8 cellular contexts compared by ENCODE assay signal in the genomic region with DNA sequence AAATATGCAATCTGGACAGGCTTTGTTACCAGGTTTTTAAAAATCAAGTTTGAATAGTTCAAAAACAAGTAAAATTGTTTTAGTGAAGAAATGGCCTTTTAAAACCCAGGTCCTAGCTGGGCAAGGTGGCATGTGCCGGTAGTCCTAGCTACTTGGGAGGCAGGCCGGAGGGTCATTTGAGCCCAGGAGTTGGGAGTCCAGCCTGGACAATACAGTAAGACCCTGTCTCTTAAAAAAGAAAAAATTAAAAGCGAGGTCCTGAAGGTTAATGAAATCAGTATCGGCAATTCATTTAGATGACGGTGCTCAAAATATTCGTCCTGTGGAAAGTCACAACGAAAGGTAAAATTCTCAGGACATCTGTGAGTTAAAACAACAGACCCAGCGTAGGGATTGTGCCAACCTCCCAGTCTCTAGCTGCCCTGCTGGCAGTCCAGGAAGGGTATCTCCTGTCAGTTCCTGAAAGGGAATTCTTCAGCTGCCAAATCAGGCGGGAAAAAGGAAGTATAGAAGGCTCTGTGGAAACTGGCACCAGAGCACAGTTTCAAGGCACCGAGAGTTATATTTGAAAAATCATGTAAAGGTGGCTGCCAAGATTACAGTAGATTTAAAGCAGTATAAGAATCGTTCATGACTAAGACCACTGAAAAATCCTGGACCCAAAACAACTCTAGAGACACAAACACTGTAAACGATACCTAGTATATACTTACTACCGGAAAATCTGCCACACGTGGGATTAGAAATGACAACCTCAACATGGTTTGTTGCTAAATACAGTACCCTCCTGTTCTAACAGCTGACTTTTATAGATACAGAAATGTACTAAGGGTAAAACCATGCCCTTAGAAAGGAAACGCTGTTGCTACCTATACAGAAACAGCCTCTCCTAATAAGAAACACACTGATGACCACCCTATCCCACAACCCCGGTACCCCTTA. TPM values are rescaled to one million over a fixed set of nuclear protein-coding genes. Genes with fewer than 3 reads are reported as not detected.
DNase-seq lines count a peak whose midpoint lies in the region; ATAC-seq and TF ChIP-seq lines count a peak whose summit lies in the region.

No MANE protein-coding gene starts in this region.

- WGBS in hepatocyte (ENCODE audit: low lambda C conversion rate, missing lambda C conversion rate): 68% methylated on average over 16 of the region's 16 CpGs
- 32 to 42% (median 37%) methylated on average over 16 of the region's 16 CpGs for WGBS in spleen, 5 donors

- peak overlapping the region; percentile 87 for H3K4me3 ChIP-seq in GM08714 (ENCODE audit: low read length)
- peak overlapping the region; percentile 87 for H3K4me3 ChIP-seq in hepatocyte
- peak overlapping the region; percentile 45 to 91 (median 72) for H3K4me3 ChIP-seq in spleen

- intact Hi-C loops in spleen (cut with DNase I; ENCODE audit: low total_unique reads): loop anchor here (10.0 kb wide), 1 partner anchor 81 kb away; a partner anchor contains a TSS

- peaks cover 33% of the 10 kb centered on the region for H3K79me2 ChIP-seq in hepatocyte

- no peaks in the 10 kb centered on the region for H3K27me3 Mint-ChIP-seq in activated T-helper 17 cell treated with anti-CD3 and anti-CD28 coated beads, Interleukin-2, amount 50 U/mL, for 72 hours

- H3K27ac ChIP-seq in hepatocyte (peak overlapping the region; percentile 89), spleen (peak overlapping the region; percentile 48 to 89 (median 85))

- no peak for TF ChIP-seq CTCF in hepatocyte (IDR thresholded peaks at IDR 0.05; ENCODE audit: poor library complexity)
- peak in 1 of 11 experiments; percentile 6 for TF ChIP-seq CTCF in spleen (IDR thresholded peaks at IDR 0.05 in 8 of 11, conservative IDR thresholded peaks at IDR 0.05 in 3 of 11)

- DNase-seq in HT1080 (ENCODE audit: low read depth): peak; percentile 17
- DNase-seq in hepatocyte (ENCODE audit: low spot score): no peak
- DNase-seq in spleen: no peak
- no peak for DNase-seq in stimulated activated CD4-positive, alpha-beta T cell treated with anti-CD3 and anti-CD28 coated beads, Interleukin-15, amount 100 ng/mL, for 24 hours
- no peak for DNase-seq in KG1 (lab: John Stamatoyannopoulos, UW)

- H3K9me3 ChIP-seq in hepatocyte (ENCODE audit: low read depth) (no peaks in the 10 kb centered on the region), spleen (no peaks in the 10 kb centered on the region)

- H3K4me1 ChIP-seq in hepatocyte (ENCODE audit: insufficient read depth) (peaks cover 10% of the 10 kb centered on the region), spleen (peaks cover 9 to 54% (median 32%) of the 10 kb centered on the region in 6 donors)

- peak overlapping the region; percentile 97 for H3K4me2 ChIP-seq in hepatocyte

- TF ChIP-seq POLR2A in spleen (IDR thresholded peaks at IDR 0.05): no peak

- ATAC-seq in activated T-helper 17 cell treated with anti-CD3 and anti-CD28 coated beads, Interleukin-2, amount 50 U/mL, for 72 hours (replicated peaks): peak; percentile 15
- no peak for ATAC-seq in GM18861 (IDR thresholded peaks at IDR 0.05; ENCODE audit: unreplicated experiment)

- no peak overlapping the region for H3K27ac Mint-ChIP-seq in activated T-helper 17 cell treated with anti-CD3 and anti-CD28 coated beads, Interleukin-2, amount 50 U/mL, for 72 hours

- H2AFZ ChIP-seq in hepatocyte: peak overlapping the region; percentile 91

- no peaks in the 10 kb centered on the region for H4K20me1 ChIP-seq in hepatocyte (ENCODE audit: insufficient read depth, poor library complexity, severe bottlenecking)

- no peaks in the 10 kb centered on the region for H3K36me3 ChIP-seq in hepatocyte (replicated peaks; ENCODE audit: insufficient read depth, low read depth)
- no peaks in the 10 kb centered on the region for H3K36me3 ChIP-seq in spleen

- H3K36me3 Mint-ChIP-seq in activated T-helper 17 cell treated with anti-CD3 and anti-CD28 coated beads, Interleukin-2, amount 50 U/mL, for 72 hours (ENCODE audit: low read depth): no peaks in the 10 kb centered on the region

- H3K4me1 Mint-ChIP-seq in activated T-helper 17 cell treated with anti-CD3 and anti-CD28 coated beads, Interleukin-2, amount 50 U/mL, for 72 hours: peaks cover 13% of the 10 kb centered on the region

- H3K27me3 ChIP-seq in hepatocyte (no peaks in the 10 kb centered on the region), spleen (replicated peaks in 1 of 7) (no peaks in the 10 kb centered on the region)

- H3K9me3 Mint-ChIP-seq in activated T-helper 17 cell treated with anti-CD3 and anti-CD28 coated beads, Interleukin-2, amount 50 U/mL, for 72 hours: no peaks in the 10 kb centered on the region

- no peaks in the 10 kb centered on the region for H3K9me2 ChIP-seq in hepatocyte (replicated peaks; ENCODE audit: insufficient read depth)

- H3K4me3 Mint-ChIP-seq in activated T-helper 17 cell treated with anti-CD3 and anti-CD28 coated beads, Interleukin-2, amount 50 U/mL, for 72 hours: peak overlapping the region; percentile 74

RNA-seq across cellular contexts. Expression of a gene that starts 1.2 kb away (rescaled TPM):
- total RNA-seq in HT1080 (2014; rRNA removed; shearing (Covaris generic)): 4.0 and 8.0 TPM in 2 replicates
- 20.3 and 26.0 TPM in 2 replicates for polyA plus RNA-seq in HT1080 (2015; cell fraction: cytosol; rRNA removed)
- 13.8 and 14.0 TPM in 2 replicates for polyA plus RNA-seq in HT1080 (2015; cell fraction: nucleus; rRNA removed)
- total RNA-seq in activated T-helper 17 cell treated with anti-CD3 and anti-CD28 coated beads, Interleukin-2, amount 50 U/mL, for 72 hours: 1 to 10 TPM; 6.2 to 6.4 TPM
- 19.3 and 21.9 TPM in 2 replicates for total RNA-seq in hepatocyte
- 22.5 and 32.4 TPM in 2 replicates for polyA plus RNA-seq in hepatocyte
- 10 to 100 TPM in 6 of 7 donors, 1 to 10 TPM in 1; 9.9 to 17.0 (median 11.7) TPM for total RNA-seq in spleen
- 1 to 10 TPM; 4.2 to 7.8 (median 7.8) TPM for polyA plus RNA-seq in spleen
